ENCODE assay signal across 9 cellular contexts in the genomic region with DNA sequence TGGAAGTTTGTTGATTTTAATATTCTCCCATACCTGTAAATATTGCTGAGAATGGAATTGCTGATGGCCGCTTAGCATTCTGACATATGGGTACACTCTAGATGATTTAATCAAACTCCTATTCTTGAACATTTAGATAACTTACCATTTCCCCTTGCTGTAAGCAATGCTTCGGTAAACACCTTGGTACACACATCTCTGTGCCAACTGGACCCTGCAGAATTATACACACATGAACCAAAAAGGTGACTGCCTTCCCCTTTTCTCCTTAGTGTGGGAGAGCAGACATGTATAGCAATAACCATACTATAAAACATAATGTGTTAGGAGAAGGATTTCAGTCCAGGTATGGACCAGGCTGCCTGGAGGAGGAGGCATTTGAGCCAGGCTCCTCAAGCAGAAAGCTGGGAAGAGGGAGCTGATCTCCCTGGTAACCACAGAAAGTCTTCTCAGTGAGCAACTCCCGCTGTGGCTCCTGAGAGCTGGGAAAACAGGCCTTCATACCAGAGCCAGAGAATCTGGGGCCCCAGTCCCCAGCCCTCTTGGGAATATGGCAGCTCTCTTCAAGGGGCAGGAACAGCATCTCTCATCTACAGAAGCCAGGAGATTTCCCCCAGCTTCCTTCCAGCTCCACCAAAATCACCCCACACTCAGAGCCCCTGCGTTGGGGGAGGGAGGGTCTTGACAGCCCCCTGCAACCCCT. TPM values are rescaled to one million over a fixed set of nuclear protein-coding genes. Genes with fewer than 3 reads are reported as not detected.
A peak's percentile ranks its signal among the peaks of the same experiment; 100 is the strongest.
DNase-seq lines count a peak whose midpoint lies in the region; ATAC-seq and TF ChIP-seq lines count a peak whose summit lies in the region.
"Had no signal": no experiment of that assay in that cellular context is flagged by ENCODE, and none has a peak within 500 bp of the region (broad histone marks: within the 10 kb centered on the region; RNA-seq: fewer than 3 reads in every experiment).

No MANE protein-coding gene starts in this region.

- no peaks in the 10 kb centered on the region for H3K27me3 ChIP-seq in AG04450 (ENCODE audit: control insufficient read depth, insufficient read depth, low read length)
- H3K27me3 ChIP-seq in SJSA1 (replicated peaks), result no peaks in the 10 kb centered on the region
- no peaks in the 10 kb centered on the region for H3K27me3 ChIP-seq in ovary
- H3K27me3 ChIP-seq in A673 (replicated peaks; ENCODE audit: insufficient read depth, low read depth, low read length, poor library complexity), result no peaks in the 10 kb centered on the region

- no peak for TF ChIP-seq POLR2A in ovary (IDR thresholded peaks at IDR 0.05)

- POLR2A ChIA-PET in AG04450 (lab: Yijun Ruan, JAX), result interaction anchor here (0.7 to 1.4 kb wide), 13 partner anchors 19 to 1161 kb away, joined by 3 to 8 read pairs (median 3); partner anchors contain the start of gene AHCYL1
- POLR2A ChIA-PET in A673 (lab: Charles Lee; ENCODE audit: low non-redundant PET), result no interaction called here

- no peak for TF ChIP-seq EP300 in ovary (IDR thresholded peaks at IDR 0.05)

- TF ChIP-seq CTCF in AG04450 (IDR thresholded peaks at IDR 0.05; ENCODE audit: low read depth, low read length) (no peak), ovary (IDR thresholded peaks at IDR 0.05) (no peak), A673 (conservative IDR thresholded peaks at IDR 0.05; ENCODE audit: low read depth, low read length) (no peak)

- no peaks in the 10 kb centered on the region for H3K9me3 ChIP-seq in AG04450 (ENCODE audit: control insufficient read depth, insufficient read depth, low read length)
- H3K9me3 ChIP-seq in SJSA1 (replicated peaks), result no peaks in the 10 kb centered on the region
- H3K9me3 ChIP-seq in ovary, result no peaks in the 10 kb centered on the region
- no peaks in the 10 kb centered on the region for H3K9me3 ChIP-seq in A673 (ENCODE audit: low read depth, low read length, poor library complexity, severe bottlenecking)

- peaks cover 77% of the 10 kb centered on the region for H3K4me1 ChIP-seq in SJSA1 (replicated peaks)
- peaks cover 12% of the 10 kb centered on the region for H3K4me1 ChIP-seq in ovary (ENCODE audit: insufficient read depth)
- no peaks in the 10 kb centered on the region for H3K4me1 ChIP-seq in A673 (ENCODE audit: insufficient read depth, low read length, poor library complexity, severe bottlenecking)

- DNase-seq in AG04450 (ENCODE audit: low read depth, low spot score) (no peak), SJSA1 (ENCODE audit: low read depth in 1 of 2, low spot score in 2 of 2) (no peak), glomerular visceral epithelial cell (ENCODE audit: extremely low spot score) (peak; percentile 58), ovary (no peak), A673 (ENCODE audit: low spot score) (no peak), DMS 273 (lab: John Stamatoyannopoulos, UW; ENCODE audit: unreplicated experiment) (no peak)
- DNase-seq: NCI-H526 treated with DMSO at 0.1 percent for 48 hours had no signal

- H3K4me3 ChIP-seq in AG04450 (ENCODE audit: low read depth, low read length) (no peak overlapping the region), SJSA1 (no peak overlapping the region), ovary (no peak overlapping the region), A673 (ENCODE audit: low read depth, low read length, poor library complexity, severe bottlenecking) (no peak overlapping the region)

- WGBS in ovary, 3 donors, result 66 to 70% (median 69%) methylated on average over 4 of the region's 4 CpGs

- H3K36me3 ChIP-seq in SJSA1, result no peaks in the 10 kb centered on the region
- H3K36me3 ChIP-seq in ovary, result no peaks in the 10 kb centered on the region
- no peaks in the 10 kb centered on the region for H3K36me3 ChIP-seq in A673 (ENCODE audit: insufficient read depth, low read length, poor library complexity, severe bottlenecking)

- peak overlapping the region; percentile 98 for H3K27ac ChIP-seq in AG04450 (ENCODE audit: low read depth, low read length)
- H3K27ac ChIP-seq in SJSA1, result peak overlapping the region; percentile 97
- peak overlapping the region; percentile 26 to 80 for H3K27ac ChIP-seq in ovary
- H3K27ac ChIP-seq in A673 (ENCODE audit: low read depth, low read length, poor library complexity, severe bottlenecking), result no peak overlapping the region

- CTCF ChIA-PET in AG04450 (lab: Charles Lee), result interaction anchor here (0.8 to 1.5 kb wide), 4 partner anchors 31 to 108 kb away, joined by 3 to 6 read pairs (median 4); partner anchors contain the start of gene AHCYL1
- CTCF ChIA-PET in A673 (lab: Charles Lee), result no interaction called here

- no TSS peak for BruUV-seq in A673 (replicated peaks; lab: Mats Ljungman, UMichigan)

- no peak for ATAC-seq in GM19397 (IDR thresholded peaks at IDR 0.05; ENCODE audit: unreplicated experiment)
- no peak for ATAC-seq in GM18868 (IDR thresholded peaks at IDR 0.05; ENCODE audit: unreplicated experiment)

- intact Hi-C loops in ovary (cut with DNase I), result loop anchor here in 2 of 4 donors (5.0 to 10.0 kb wide), 3 partner anchors 36 to 52 kb away; partner anchors contain the start of gene CSF1 (in 1 of the 2)
- intact Hi-C loops in A673 (cut with micrococcal nuclease; ENCODE audit: unreplicated experiment), result no loop called here

RNA-seq across cellular contexts. Expression of gene CSF1, which starts 33.9 kb away (rescaled TPM):
- polyA plus RNA-seq in AG04450 (2011; rRNA removed) (70.1 and 84.1 TPM in 2 replicates), ovary (10 to 100 TPM; 13.1 to 48.6 TPM)
- polyA minus RNA-seq in AG04450 (2011; rRNA and poly(A)+ RNA removed), result 45.9 and 52.7 TPM in 2 replicates
- total RNA-seq in SJSA1 (2014; rRNA removed; shearing (Covaris generic)), result 43.8 and 68.9 TPM in 2 replicates
- total RNA-seq in ovary (10 to 100 TPM; 24.2 to 57.6 (median 44.3) TPM), A673 (2021) (4.9 and 7.2 TPM in 2 replicates)
